Comparison of ENCODE assay signal across 8 cellular contexts in genomic region chrX:101799387-101799786, GRCh38.
A peak's percentile ranks its signal among the peaks of the same experiment; 100 is the strongest.
DNase-seq lines count a peak whose midpoint lies in the region; ATAC-seq and TF ChIP-seq lines count a peak whose summit lies in the region.

No MANE protein-coding gene starts in this region.

- no peaks in the 10 kb centered on the region for H3K36me3 Mint-ChIP-seq in activated CD8-positive, alpha-beta memory T cell treated with anti-CD3 and anti-CD28 coated beads, Interleukin-2, amount 10 ng/mL, durations not matched to agents 7 days and 5 days
- H3K36me3 Mint-ChIP-seq in endodermal cell (ENCODE audit: low read depth): no peaks in the 10 kb centered on the region

- CTCF ChIA-PET in activated CD8-positive, alpha-beta memory T cell treated with anti-CD3 and anti-CD28 coated beads, Interleukin-2, amount 10 ng/mL, durations not matched to agents 7 days and 5 days (lab: Charles Lee): interaction anchor here (1.0 kb wide), 1 partner anchor 385 kb away, joined by 3 read pairs; no protein-coding TSS in a partner anchor

- no peak overlapping the region for H3K27ac Mint-ChIP-seq in activated CD8-positive, alpha-beta memory T cell treated with anti-CD3 and anti-CD28 coated beads, Interleukin-2, amount 10 ng/mL, durations not matched to agents 7 days and 5 days
- H3K27ac Mint-ChIP-seq in endodermal cell: no peak overlapping the region

- TF ChIP-seq CTCF in endodermal cell (conservative IDR thresholded peaks at IDR 0.05): peak; percentile 79

- no peak overlapping the region for H3K4me3 ChIP-seq in NT2/D1 (ENCODE audit: insufficient read length, low read depth)
- H3K4me3 ChIP-seq in endodermal cell (ENCODE audit: low read length): no peak overlapping the region

- no peaks in the 10 kb centered on the region for H3K4me1 ChIP-seq in NT2/D1 (ENCODE audit: insufficient read depth, insufficient read length)
- no peaks in the 10 kb centered on the region for H3K4me1 ChIP-seq in endodermal cell (ENCODE audit: control insufficient read depth, insufficient read depth, low read length)

- DNase-seq in DMS 273 (lab: John Stamatoyannopoulos, UW; ENCODE audit: unreplicated experiment) (peak; percentile 98), HUDEP-2 (lab: John Stamatoyannopoulos, UW; ENCODE audit: unreplicated experiment in 76 of 76) (peak in 75 of 76 experiments; percentile 1 to 88 (median 67)), NT2/D1 (ENCODE audit: low read depth, low spot score) (peak; percentile 79), endodermal cell (peak; percentile 91), mesenteric fat pad (ENCODE audit: low spot score) (peak; percentile 81)
- peak; percentile 87 for DNase-seq in activated CD8-positive, alpha-beta memory T cell treated with anti-CD3 and anti-CD28 coated beads, Interleukin-2, amount 10 ng/mL, durations not matched to agents 7 days and 5 days
- peak; percentile 42 to 46 for DNase-seq in stimulated activated CD8-positive, alpha-beta memory T cell treated with anti-CD3 and anti-CD28 coated beads, Interleukin-4, amount 100 ng/mL, for 1 hour (ENCODE audit: low read depth in 2 of 2, low spot score in 1 of 2)

- H3K27me3 ChIP-seq in NT2/D1 (ENCODE audit: insufficient read depth, insufficient read length): no peaks in the 10 kb centered on the region
- H3K27me3 ChIP-seq in endodermal cell (ENCODE audit: control insufficient read depth, insufficient read depth, low read length, poor library complexity, severe bottlenecking): no peaks in the 10 kb centered on the region

- peak overlapping the region; percentile 61 for H3K4me3 Mint-ChIP-seq in activated CD8-positive, alpha-beta memory T cell treated with anti-CD3 and anti-CD28 coated beads, Interleukin-2, amount 10 ng/mL, durations not matched to agents 7 days and 5 days
- no peak overlapping the region for H3K4me3 Mint-ChIP-seq in endodermal cell

- H3K9ac ChIP-seq in NT2/D1 (ENCODE audit: insufficient read length, low read depth) (no peak overlapping the region), endodermal cell (ENCODE audit: extremely low read depth, low read length, poor library complexity, severe bottlenecking) (no peak overlapping the region)

- no peaks in the 10 kb centered on the region for H3K9me3 Mint-ChIP-seq in activated CD8-positive, alpha-beta memory T cell treated with anti-CD3 and anti-CD28 coated beads, Interleukin-2, amount 10 ng/mL, durations not matched to agents 7 days and 5 days (ENCODE audit: low read depth)
- peaks cover 44% of the 10 kb centered on the region for H3K9me3 Mint-ChIP-seq in endodermal cell

- 25% methylated on average over 2 of the region's 3 CpGs; no CpG with 5 or more reads in 1 of the 2 experiments for WGBS in endodermal cell (ENCODE audit: insufficient coverage in 1 of 2, insufficient read length in 1 of 2), 2 experiments

- H3K9me3 ChIP-seq in NT2/D1 (ENCODE audit: insufficient read depth, low read length): no peaks in the 10 kb centered on the region
- no peaks in the 10 kb centered on the region for H3K9me3 ChIP-seq in endodermal cell (ENCODE audit: control insufficient read depth, low read length)

- no peak overlapping the region for H3K27ac ChIP-seq in endodermal cell (ENCODE audit: low read depth, low read length)

- peaks cover 2% of the 10 kb centered on the region for H3K4me1 Mint-ChIP-seq in activated CD8-positive, alpha-beta memory T cell treated with anti-CD3 and anti-CD28 coated beads, Interleukin-2, amount 10 ng/mL, durations not matched to agents 7 days and 5 days
- peaks cover 1% of the 10 kb centered on the region for H3K4me1 Mint-ChIP-seq in endodermal cell

- peak; percentile 96 for ATAC-seq in GM21526 (IDR thresholded peaks at IDR 0.05; ENCODE audit: low FRiP score, unreplicated experiment)
- peak; percentile 100 for ATAC-seq in activated CD8-positive, alpha-beta memory T cell treated with anti-CD3 and anti-CD28 coated beads, Interleukin-2, amount 10 ng/mL, durations not matched to agents 7 days and 5 days

- H3K36me3 ChIP-seq in NT2/D1 (ENCODE audit: insufficient read depth, insufficient read length, low read length) (no peaks in the 10 kb centered on the region), endodermal cell (ENCODE audit: control insufficient read depth, insufficient read depth, low read length) (no peaks in the 10 kb centered on the region)

- peaks cover 2% of the 10 kb centered on the region for H3K27me3 Mint-ChIP-seq in activated CD8-positive, alpha-beta memory T cell treated with anti-CD3 and anti-CD28 coated beads, Interleukin-2, amount 10 ng/mL, durations not matched to agents 7 days and 5 days
- no peaks in the 10 kb centered on the region for H3K27me3 Mint-ChIP-seq in endodermal cell (ENCODE audit: insufficient read depth)

Comparison
In these comparisons a context has a peak if more than half of its experiments do, and no peak if none do; other contexts are left out.
1. DNase-seq: peak in every context shown above with its lines; median percentile 98 in DMS 273; 91 in endodermal cell; 87 in activated CD8-positive, alpha-beta memory T cell treated with anti-CD3 and anti-CD28 coated beads, Interleukin-2, amount 10 ng/mL, durations not matched to agents 7 days and 5 days; 81 in mesenteric fat pad; 79 in NT2/D1; 67 in HUDEP-2; 44 in stimulated activated CD8-positive, alpha-beta memory T cell treated with anti-CD3 and anti-CD28 coated beads, Interleukin-4, amount 100 ng/mL, for 1 hour.